In the genomic region with DNA sequence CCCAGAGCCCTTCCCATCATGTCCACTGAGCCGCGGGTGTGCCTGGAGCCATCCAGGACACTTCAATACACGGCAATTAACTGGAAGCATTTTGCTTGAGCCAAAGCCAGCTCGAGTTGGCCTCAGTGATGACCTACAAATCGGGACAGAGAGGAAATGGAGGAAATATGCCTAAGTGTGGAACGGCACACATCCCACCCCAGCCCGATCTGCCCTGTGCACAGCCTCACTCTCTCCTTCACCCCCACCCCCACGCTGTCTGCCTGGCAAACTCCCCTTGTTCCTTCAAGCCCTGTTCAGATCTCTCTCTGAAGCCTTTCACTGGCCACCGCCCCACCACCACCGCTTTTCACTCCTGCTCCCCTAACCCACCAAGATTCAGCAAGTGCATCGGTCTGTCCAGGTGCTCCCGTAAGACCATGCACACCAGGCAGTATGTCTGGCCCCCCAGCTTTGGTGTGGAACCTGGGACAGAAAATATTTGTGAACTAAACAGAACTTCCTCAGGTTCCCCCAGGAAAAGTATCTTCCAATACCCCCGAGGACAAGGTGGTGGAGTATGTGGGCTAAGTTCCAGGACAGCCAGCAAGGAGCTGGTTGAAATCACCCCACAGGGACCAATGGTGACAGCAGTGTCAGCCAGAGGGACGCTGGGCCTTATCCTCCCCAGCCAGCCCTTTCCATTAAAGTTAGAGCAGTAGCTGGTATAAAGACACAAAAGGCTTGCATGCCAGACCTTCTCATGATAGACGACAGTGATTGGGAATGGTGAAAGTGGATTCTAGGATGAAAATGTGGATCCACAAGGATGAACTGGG, we compare ENCODE assay signal across 10 cellular contexts.
DNase-seq lines count a peak whose midpoint lies in the region; ATAC-seq and TF ChIP-seq lines count a peak whose summit lies in the region.
"Had no signal": no experiment of that assay in that cellular context is flagged by ENCODE, and none has a peak within 500 bp of the region (broad histone marks: within the 10 kb centered on the region; RNA-seq: fewer than 3 reads in every experiment).

No MANE protein-coding gene starts in this region.

- intact Hi-C loops in CD8-positive, alpha-beta T cell (cut with DNase I, micrococcal nuclease) = no loop called here
- intact Hi-C loops in heart left ventricle (cut with DNase I) (loop anchor here in 5 of 10 donors (5.0 to 10.0 kb wide), 4 partner anchors 82 to 175 kb away; a partner anchor contains a TSS), posterior vena cava (cut with DNase I) (loop anchor here in 1 of 2 donors (10.0 kb wide), 1 partner anchor 85 kb away; a partner anchor contains a TSS), left colon (cut with DNase I, micrococcal nuclease) (loop anchor here in 1 of 2 donors (10.0 kb wide), 1 partner anchor 75 kb away; no protein-coding TSS in a partner anchor)

- H3K9me3 Mint-ChIP-seq in CD8-positive, alpha-beta T cell = no peaks in the 10 kb centered on the region
- H3K9me3 Mint-ChIP-seq in activated CD8-positive, alpha-beta T cell treated with anti-CD3 and anti-CD28 coated beads, Interleukin-2, amount 10 ng/mL, durations not matched to agents 7 days and 5 days (ENCODE audit: insufficient read depth) = no peaks in the 10 kb centered on the region

- peaks cover 77% of the 10 kb centered on the region for H3K36me3 Mint-ChIP-seq in CD8-positive, alpha-beta T cell
- H3K36me3 Mint-ChIP-seq in activated CD8-positive, alpha-beta T cell treated with anti-CD3 and anti-CD28 coated beads, Interleukin-2, amount 10 ng/mL, durations not matched to agents 7 days and 5 days (ENCODE audit: low read depth) = peaks cover 34% of the 10 kb centered on the region

- H3K27ac Mint-ChIP-seq in CD8-positive, alpha-beta T cell = peak overlapping the region; percentile 67
- H3K27ac Mint-ChIP-seq in activated CD8-positive, alpha-beta T cell treated with anti-CD3 and anti-CD28 coated beads, Interleukin-2, amount 10 ng/mL, durations not matched to agents 7 days and 5 days = peak overlapping the region; percentile 54

- no peaks in the 10 kb centered on the region for H3K9me3 ChIP-seq in CD8-positive, alpha-beta T cell (ENCODE audit: low read length)
- H3K9me3 ChIP-seq in heart left ventricle = no peaks in the 10 kb centered on the region
- H3K9me3 ChIP-seq: BE2C had no signal

- H3K4me3 Mint-ChIP-seq in CD8-positive, alpha-beta T cell = no peak overlapping the region
- no peak overlapping the region for H3K4me3 Mint-ChIP-seq in activated CD8-positive, alpha-beta T cell treated with anti-CD3 and anti-CD28 coated beads, Interleukin-2, amount 10 ng/mL, durations not matched to agents 7 days and 5 days

- TF ChIP-seq POLR2A in heart left ventricle (IDR thresholded peaks at IDR 0.05) = no peak

- POLR2A ChIA-PET in CD8-positive, alpha-beta T cell (lab: Charles Lee) = no interaction called here
- POLR2A ChIA-PET in activated CD8-positive, alpha-beta T cell treated with anti-CD3 and anti-CD28 coated beads, Interleukin-2, amount 10 ng/mL, durations not matched to agents 7 days and 5 days (lab: Charles Lee) = no interaction called here

- DNase-seq in CD8-positive, alpha-beta T cell = no peak
- DNase-seq in activated CD8-positive, alpha-beta T cell treated with anti-CD3 and anti-CD28 coated beads, Interleukin-2, amount 10 ng/mL, durations not matched to agents 7 days and 5 days = no peak
- peak; percentile 42 to 71 (median 59) for DNase-seq in heart left ventricle
- peak; percentile 77 for DNase-seq in posterior vena cava (ENCODE audit: low spot score)
- DNase-seq in Ammon's horn (ENCODE audit: low spot score) = no peak
- no peak for DNase-seq in 8988T
- no peak for DNase-seq in NK-92 treated with Interleukin-12 subunit alpha and Interleukin-12 subunit beta, amount 100 ng/mL, for 24 hours (lab: John Stamatoyannopoulos, UW)
- no peak for DNase-seq in left colon
- DNase-seq: BE2C had no signal

- no peaks in the 10 kb centered on the region for H3K4me1 ChIP-seq in CD8-positive, alpha-beta T cell (ENCODE audit: insufficient read depth, low read length)
- peaks cover 13 to 98% (median 79%) of the 10 kb centered on the region in 12 donors for H3K4me1 ChIP-seq in heart left ventricle
- H3K4me1 ChIP-seq: BE2C had no signal

- peaks cover 3% of the 10 kb centered on the region for H3K4me1 Mint-ChIP-seq in CD8-positive, alpha-beta T cell (ENCODE audit: low read depth)
- peaks cover 4% of the 10 kb centered on the region for H3K4me1 Mint-ChIP-seq in activated CD8-positive, alpha-beta T cell treated with anti-CD3 and anti-CD28 coated beads, Interleukin-2, amount 10 ng/mL, durations not matched to agents 7 days and 5 days (ENCODE audit: low read depth)

- no peak overlapping the region for H3K4me3 ChIP-seq in CD8-positive, alpha-beta T cell (ENCODE audit: low read depth, low read length)
- H3K4me3 ChIP-seq in heart left ventricle = no peak overlapping the region
- H3K4me3 ChIP-seq: SK-N-MC had no signal

- no peaks in the 10 kb centered on the region for H3K27me3 Mint-ChIP-seq in CD8-positive, alpha-beta T cell (ENCODE audit: low read depth)
- H3K27me3 Mint-ChIP-seq in activated CD8-positive, alpha-beta T cell treated with anti-CD3 and anti-CD28 coated beads, Interleukin-2, amount 10 ng/mL, durations not matched to agents 7 days and 5 days (ENCODE audit: low read depth) = no peaks in the 10 kb centered on the region

- no peak overlapping the region for H3K27ac ChIP-seq in CD8-positive, alpha-beta T cell (ENCODE audit: low read depth, low read length)
- H3K27ac ChIP-seq in heart left ventricle = peak overlapping the region; percentile 24 to 83 (median 61)
- H3K27ac ChIP-seq: SK-N-MC had no signal

- TF ChIP-seq CTCF in CD8-positive, alpha-beta T cell (IDR thresholded peaks at IDR 0.05) = no peak
- TF ChIP-seq CTCF in heart left ventricle (IDR thresholded peaks at IDR 0.05) = no peak

- no peaks in the 10 kb centered on the region for H3K27me3 ChIP-seq in CD8-positive, alpha-beta T cell (ENCODE audit: insufficient read depth, low read length)
- H3K27me3 ChIP-seq in heart left ventricle = no peaks in the 10 kb centered on the region
- H3K27me3 ChIP-seq: BE2C had no signal

- no peak for ATAC-seq in CD8-positive, alpha-beta T cell
- no peak for ATAC-seq in activated CD8-positive, alpha-beta T cell treated with anti-CD3 and anti-CD28 coated beads, Interleukin-2, amount 10 ng/mL, durations not matched to agents 7 days and 5 days
- ATAC-seq in heart left ventricle (peak; percentile 49 to 58 (median 51)), left colon (no peak)

- CTCF ChIA-PET in CD8-positive, alpha-beta T cell (lab: Charles Lee) = no interaction called here
- CTCF ChIA-PET in activated CD8-positive, alpha-beta T cell treated with anti-CD3 and anti-CD28 coated beads, Interleukin-2, amount 10 ng/mL, durations not matched to agents 7 days and 5 days (lab: Charles Lee) = no interaction called here

- H3K36me3 ChIP-seq in CD8-positive, alpha-beta T cell (ENCODE audit: insufficient read depth, low read length) = peaks cover 8% of the 10 kb centered on the region
- H3K36me3 ChIP-seq in heart left ventricle = peaks cover 0 to 66% (median 53%) of the 10 kb centered on the region in 9 donors
- H3K36me3 ChIP-seq: BE2C had no signal

- WGBS in heart left ventricle, 4 donors = 39 to 44% (median 42%) methylated on average over 15 of the region's 15 CpGs

Comparison
In these comparisons a context has a peak if more than half of its experiments do, and no peak if none do; other contexts are left out.
1. ATAC-seq: peak in heart left ventricle (4 of 4); none in CD8-positive, alpha-beta T cell (single experiment), activated CD8-positive, alpha-beta T cell treated with anti-CD3 and anti-CD28 coated beads, Interleukin-2, amount 10 ng/mL, durations not matched to agents 7 days and 5 days (single experiment) and left colon (single experiment).
2. DNase-seq: peak in heart left ventricle (5 of 5) and posterior vena cava (single experiment); none in CD8-positive, alpha-beta T cell (0 of 7), activated CD8-positive, alpha-beta T cell treated with anti-CD3 and anti-CD28 coated beads, Interleukin-2, amount 10 ng/mL, durations not matched to agents 7 days and 5 days (single experiment), Ammon's horn (single experiment), 8988T (single experiment), NK-92 treated with Interleukin-12 subunit alpha and Interleukin-12 subunit beta, amount 100 ng/mL, for 24 hours (single experiment) and left colon (0 of 2).